In genomic region chr9:87725356-87725899, GRCh38 we compare ENCODE assay signal across 8 cellular contexts. TPM values are rescaled to one million over a fixed set of nuclear protein-coding genes. Genes with fewer than 3 reads are reported as not detected.
DNase-seq lines count a peak whose midpoint lies in the region; ATAC-seq lines count a peak whose summit lies in the region.

No MANE protein-coding gene starts in this region.

- H3K36me3 ChIP-seq in ACC112 (ENCODE audit: insufficient read depth, low read length): peaks cover 30% of the 10 kb centered on the region
- no peaks in the 10 kb centered on the region for H3K36me3 ChIP-seq in urinary bladder (ENCODE audit: insufficient read depth)

- peaks cover 36% of the 10 kb centered on the region for H3K79me2 ChIP-seq in ACC112 (ENCODE audit: control insufficient read depth, insufficient read depth, low read length, unreplicated experiment)

- peaks cover 0 to 5% of the 10 kb centered on the region in 2 donors for H3K4me1 Mint-ChIP-seq in effector memory CD8-positive, alpha-beta T cell (ENCODE audit: low read depth in 2 of 2)

- no peaks in the 10 kb centered on the region for H3K27me3 ChIP-seq in ACC112 (ENCODE audit: insufficient read depth, low read length)

- 2% methylated on average over 25 of the region's 25 CpGs for WGBS in urinary bladder

- H3K36me3 Mint-ChIP-seq in effector memory CD8-positive, alpha-beta T cell (ENCODE audit: insufficient read depth): no peaks in the 10 kb centered on the region

- no peak for ATAC-seq in effector memory CD8-positive, alpha-beta T cell (replicated peaks)
- ATAC-seq in GM21576 (IDR thresholded peaks at IDR 0.05; ENCODE audit: unreplicated experiment): no peak
- ATAC-seq in HG02610 (IDR thresholded peaks at IDR 0.05; ENCODE audit: unreplicated experiment): no peak
- no peak for ATAC-seq in GM21526 (IDR thresholded peaks at IDR 0.05; ENCODE audit: low FRiP score, unreplicated experiment)

- H3K27ac ChIP-seq in ACC112 (ENCODE audit: low read depth, low read length) (peak overlapping the region; percentile 86), urinary bladder (ENCODE audit: low read depth) (peak overlapping the region; percentile 72)

- H3K4me3 ChIP-seq in ACC112 (ENCODE audit: low read depth, low read length): peak overlapping the region; percentile 96
- peak overlapping the region; percentile 60 for H3K4me3 ChIP-seq in urinary bladder (ENCODE audit: low read depth, low read length)

- H3K27me3 Mint-ChIP-seq in effector memory CD8-positive, alpha-beta T cell: peaks cover 43 to 73% of the 10 kb centered on the region in 2 donors

- H3K4me3 Mint-ChIP-seq in effector memory CD8-positive, alpha-beta T cell: peak overlapping the region; percentile 66 to 67

- peak overlapping the region in 1 of 2 donors; percentile 62 for H3K27ac Mint-ChIP-seq in effector memory CD8-positive, alpha-beta T cell

- peak overlapping the region; percentile 88 for H2AFZ ChIP-seq in ACC112 (ENCODE audit: low read length, unreplicated experiment)

- peak; percentile 61 for DNase-seq in OCI-M1 (lab: John Stamatoyannopoulos, UW)
- DNase-seq in effector memory CD8-positive, alpha-beta T cell: no peak
- peak; percentile 62 for DNase-seq in midbrain (lab: John Stamatoyannopoulos, UW)

- H3K9me3 Mint-ChIP-seq in effector memory CD8-positive, alpha-beta T cell: no peaks in the 10 kb centered on the region

- peaks cover 37% of the 10 kb centered on the region for H3K4me1 ChIP-seq in ACC112 (ENCODE audit: control insufficient read depth, insufficient read depth, low read length, unreplicated experiment)
- H3K4me1 ChIP-seq in urinary bladder (ENCODE audit: insufficient read depth): no peaks in the 10 kb centered on the region

RNA-seq across cellular contexts. Expression of gene CTSL, which starts 0.5 kb away (rescaled TPM):
- 85.7 TPM for total RNA-seq in urinary bladder
- 360 TPM for polyA plus RNA-seq in urinary bladder

Comparison
In these comparisons a context has a peak if more than half of its experiments do, and no peak if none do; other contexts are left out.
1. DNase-seq: peak in OCI-M1 (single experiment) and midbrain (single experiment); none in effector memory CD8-positive, alpha-beta T cell (0 of 3).